ENCODE assay signal across 8 cellular contexts in genomic region chrX:275967-276587, GRCh38. TPM values are rescaled to one million over a fixed set of nuclear protein-coding genes. Genes with fewer than 3 reads are reported as not detected.
DNase-seq lines count a peak whose midpoint lies in the region; ATAC-seq and TF ChIP-seq lines count a peak whose summit lies in the region.

No MANE protein-coding gene starts in this region.

- intact Hi-C loops in head of caudate nucleus (cut with DNase I): no loop called here

- peak overlapping the region; percentile 98 for H3K27ac ChIP-seq in C4-2B

- no peak for DNase-seq in Jurkat, Clone E6-1 (ENCODE audit: low read depth, low spot score)
- DNase-seq in activated effector memory CD4-positive, alpha-beta T cell treated with Interleukin-2 at 50 U/mL for 16 hours: peak; percentile 23
- peak in 32 of 42 donors; percentile 21 to 85 (median 38) for DNase-seq in head of caudate nucleus
- DNase-seq in pons (ENCODE audit: low spot score): peak; percentile 54
- DNase-seq in NCI-H1694 treated with DMSO at 0.1 percent for 48 hours (lab: John Stamatoyannopoulos, UW): no peak
- no peak for DNase-seq in NCI-H1436 treated with DMSO at 0.1 percent for 48 hours (lab: John Stamatoyannopoulos, UW)

- peak; percentile 72 for ATAC-seq in GM21447 (IDR thresholded peaks at IDR 0.05; ENCODE audit: unreplicated experiment)

- no peak for TF ChIP-seq CTCF in C4-2B (conservative IDR thresholded peaks at IDR 0.05)

- peak overlapping the region; percentile 9 for H3K4me3 ChIP-seq in Jurkat, Clone E6-1 (ENCODE audit: low read length)

RNA-seq across cellular contexts. Expression of gene PLCXD1, which starts 5.1 kb away (rescaled TPM):
- 29.2 TPM for polyA plus RNA-seq in Jurkat, Clone E6-1 (2012; ENCODE audit: insufficient read depth, insufficient read length)

RNA-seq across cellular contexts. Expression of gene GTPBP6, which starts 42.5 kb away (rescaled TPM):
- polyA plus RNA-seq in Jurkat, Clone E6-1 (2012; ENCODE audit: insufficient read depth, insufficient read length): 38.8 TPM

Comparison
In these comparisons a context has a peak if more than half of its experiments do, and no peak if none do; other contexts are left out.
1. DNase-seq: peak in activated effector memory CD4-positive, alpha-beta T cell treated with Interleukin-2 at 50 U/mL for 16 hours (single experiment), head of caudate nucleus (32 of 42) and pons (single experiment); none in Jurkat, Clone E6-1 (single experiment), NCI-H1694 treated with DMSO at 0.1 percent for 48 hours (single experiment) and NCI-H1436 treated with DMSO at 0.1 percent for 48 hours (single experiment).